ENCODE assay signal across 1 cellular context in genomic region chr4:127045872-127046271, GRCh38.
TF ChIP-seq lines count a peak whose summit lies in the region.

No MANE protein-coding gene starts in this region.

TF ChIP-seq in H1, 55 proteins besides CTCF, POLR2A, EP300 and RAD21 (continued from another document):
- TF ChIP-seq, protein P1, sequence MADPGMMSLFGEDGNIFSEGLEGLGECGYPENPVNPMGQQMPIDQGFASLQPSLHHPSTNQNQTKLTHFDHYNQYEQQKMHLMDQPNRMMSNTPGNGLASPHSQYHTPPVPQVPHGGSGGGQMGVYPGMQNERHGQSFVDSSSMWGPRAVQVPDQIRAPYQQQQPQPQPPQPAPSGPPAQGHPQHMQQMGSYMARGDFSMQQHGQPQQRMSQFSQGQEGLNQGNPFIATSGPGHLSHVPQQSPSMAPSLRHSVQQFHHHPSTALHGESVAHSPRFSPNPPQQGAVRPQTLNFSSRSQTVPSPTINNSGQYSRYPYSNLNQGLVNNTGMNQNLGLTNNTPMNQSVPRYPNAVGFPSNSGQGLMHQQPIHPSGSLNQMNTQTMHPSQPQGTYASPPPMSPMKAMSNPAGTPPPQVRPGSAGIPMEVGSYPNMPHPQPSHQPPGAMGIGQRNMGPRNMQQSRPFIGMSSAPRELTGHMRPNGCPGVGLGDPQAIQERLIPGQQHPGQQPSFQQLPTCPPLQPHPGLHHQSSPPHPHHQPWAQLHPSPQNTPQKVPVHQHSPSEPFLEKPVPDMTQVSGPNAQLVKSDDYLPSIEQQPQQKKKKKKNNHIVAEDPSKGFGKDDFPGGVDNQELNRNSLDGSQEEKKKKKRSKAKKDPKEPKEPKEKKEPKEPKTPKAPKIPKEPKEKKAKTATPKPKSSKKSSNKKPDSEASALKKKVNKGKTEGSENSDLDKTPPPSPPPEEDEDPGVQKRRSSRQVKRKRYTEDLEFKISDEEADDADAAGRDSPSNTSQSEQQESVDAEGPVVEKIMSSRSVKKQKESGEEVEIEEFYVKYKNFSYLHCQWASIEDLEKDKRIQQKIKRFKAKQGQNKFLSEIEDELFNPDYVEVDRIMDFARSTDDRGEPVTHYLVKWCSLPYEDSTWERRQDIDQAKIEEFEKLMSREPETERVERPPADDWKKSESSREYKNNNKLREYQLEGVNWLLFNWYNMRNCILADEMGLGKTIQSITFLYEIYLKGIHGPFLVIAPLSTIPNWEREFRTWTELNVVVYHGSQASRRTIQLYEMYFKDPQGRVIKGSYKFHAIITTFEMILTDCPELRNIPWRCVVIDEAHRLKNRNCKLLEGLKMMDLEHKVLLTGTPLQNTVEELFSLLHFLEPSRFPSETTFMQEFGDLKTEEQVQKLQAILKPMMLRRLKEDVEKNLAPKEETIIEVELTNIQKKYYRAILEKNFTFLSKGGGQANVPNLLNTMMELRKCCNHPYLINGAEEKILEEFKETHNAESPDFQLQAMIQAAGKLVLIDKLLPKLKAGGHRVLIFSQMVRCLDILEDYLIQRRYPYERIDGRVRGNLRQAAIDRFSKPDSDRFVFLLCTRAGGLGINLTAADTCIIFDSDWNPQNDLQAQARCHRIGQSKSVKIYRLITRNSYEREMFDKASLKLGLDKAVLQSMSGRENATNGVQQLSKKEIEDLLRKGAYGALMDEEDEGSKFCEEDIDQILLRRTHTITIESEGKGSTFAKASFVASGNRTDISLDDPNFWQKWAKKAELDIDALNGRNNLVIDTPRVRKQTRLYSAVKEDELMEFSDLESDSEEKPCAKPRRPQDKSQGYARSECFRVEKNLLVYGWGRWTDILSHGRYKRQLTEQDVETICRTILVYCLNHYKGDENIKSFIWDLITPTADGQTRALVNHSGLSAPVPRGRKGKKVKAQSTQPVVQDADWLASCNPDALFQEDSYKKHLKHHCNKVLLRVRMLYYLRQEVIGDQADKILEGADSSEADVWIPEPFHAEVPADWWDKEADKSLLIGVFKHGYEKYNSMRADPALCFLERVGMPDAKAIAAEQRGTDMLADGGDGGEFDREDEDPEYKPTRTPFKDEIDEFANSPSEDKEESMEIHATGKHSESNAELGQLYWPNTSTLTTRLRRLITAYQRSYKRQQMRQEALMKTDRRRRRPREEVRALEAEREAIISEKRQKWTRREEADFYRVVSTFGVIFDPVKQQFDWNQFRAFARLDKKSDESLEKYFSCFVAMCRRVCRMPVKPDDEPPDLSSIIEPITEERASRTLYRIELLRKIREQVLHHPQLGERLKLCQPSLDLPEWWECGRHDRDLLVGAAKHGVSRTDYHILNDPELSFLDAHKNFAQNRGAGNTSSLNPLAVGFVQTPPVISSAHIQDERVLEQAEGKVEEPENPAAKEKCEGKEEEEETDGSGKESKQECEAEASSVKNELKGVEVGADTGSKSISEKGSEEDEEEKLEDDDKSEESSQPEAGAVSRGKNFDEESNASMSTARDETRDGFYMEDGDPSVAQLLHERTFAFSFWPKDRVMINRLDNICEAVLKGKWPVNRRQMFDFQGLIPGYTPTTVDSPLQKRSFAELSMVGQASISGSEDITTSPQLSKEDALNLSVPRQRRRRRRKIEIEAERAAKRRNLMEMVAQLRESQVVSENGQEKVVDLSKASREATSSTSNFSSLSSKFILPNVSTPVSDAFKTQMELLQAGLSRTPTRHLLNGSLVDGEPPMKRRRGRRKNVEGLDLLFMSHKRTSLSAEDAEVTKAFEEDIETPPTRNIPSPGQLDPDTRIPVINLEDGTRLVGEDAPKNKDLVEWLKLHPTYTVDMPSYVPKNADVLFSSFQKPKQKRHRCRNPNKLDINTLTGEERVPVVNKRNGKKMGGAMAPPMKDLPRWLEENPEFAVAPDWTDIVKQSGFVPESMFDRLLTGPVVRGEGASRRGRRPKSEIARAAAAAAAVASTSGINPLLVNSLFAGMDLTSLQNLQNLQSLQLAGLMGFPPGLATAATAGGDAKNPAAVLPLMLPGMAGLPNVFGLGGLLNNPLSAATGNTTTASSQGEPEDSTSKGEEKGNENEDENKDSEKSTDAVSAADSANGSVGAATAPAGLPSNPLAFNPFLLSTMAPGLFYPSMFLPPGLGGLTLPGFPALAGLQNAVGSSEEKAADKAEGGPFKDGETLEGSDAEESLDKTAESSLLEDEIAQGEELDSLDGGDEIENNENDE (IDR thresholded peaks at IDR 0.05; ENCODE audit: insufficient replicate concordance, low read length) = peak; percentile 62
